In genomic region chr4:13534344-13535063, GRCh38 we compare ENCODE assay signal across 22 cellular contexts. TPM values are rescaled to one million over a fixed set of nuclear protein-coding genes. Genes with fewer than 3 reads are reported as not detected.
A peak's percentile ranks its signal among the peaks of the same experiment; 100 is the strongest.
DNase-seq lines count a peak whose midpoint lies in the region; ATAC-seq, FAIRE-seq and TF ChIP-seq lines count a peak whose summit lies in the region.
"Had no signal": no experiment of that assay in that cellular context is flagged by ENCODE, and none has a peak within 500 bp of the region (broad histone marks: within the 10 kb centered on the region; RNA-seq: fewer than 3 reads in every experiment).

No MANE protein-coding gene starts in this region.

- no peak overlapping the region for H2AFZ ChIP-seq in GM23338
- no peak overlapping the region for H2AFZ ChIP-seq in H1 (ENCODE audit: low read length)
- no peak overlapping the region for H2AFZ ChIP-seq in osteoblast (ENCODE audit: low read length)
- H2AFZ ChIP-seq: parathyroid adenoma, PC-9 had no signal

- H3K79me2 ChIP-seq in GM23338 (replicated peaks; ENCODE audit: insufficient read depth) (no peaks in the 10 kb centered on the region), H1 (ENCODE audit: control insufficient read depth in 1 of 2, insufficient read depth in 2 of 2, low read length in 2 of 2) (no peaks in the 10 kb centered on the region), osteoblast (ENCODE audit: insufficient read depth, low read length) (no peaks in the 10 kb centered on the region)
- H3K79me2 ChIP-seq: parathyroid adenoma had no signal

- peaks cover 4% of the 10 kb centered on the region for H3K23me2 ChIP-seq in H1 (ENCODE audit: low read depth, low read length)

- no peaks in the 10 kb centered on the region for H3K9me2 ChIP-seq in GM23338 (ENCODE audit: insufficient read depth)

- H2BK120ac ChIP-seq in H1 (replicated peaks; ENCODE audit: low read depth, low read length), result no peak overlapping the region

- H3K36me3 Mint-ChIP-seq in GM23338 (ENCODE audit: low read depth), result peaks cover 5% of the 10 kb centered on the region; the same call in 1 of the 3 replicates
- peaks cover 1% of the 10 kb centered on the region for H3K36me3 Mint-ChIP-seq in activated T-helper 1 cell treated with anti-CD3 and anti-CD28 coated beads, Interleukin-12 subunit alpha, Interleukin-12 subunit beta, Interleukin-2, Interleukin-4 antibody, amounts not matched to agents 30 ng/mL and 10 ng/mL and 1 ng/mL, durations not matched to agents 14 hours and 24 hours and 36 hours (ENCODE audit: low read depth)

- TF ChIP-seq EP300 in H1 (IDR thresholded peaks at IDR 0.05; ENCODE audit: borderline replicate concordance in 1 of 2, low read depth in 2 of 2, low read length in 2 of 2), result no peak

- ATAC-seq in GM23338, result no peak
- ATAC-seq: left colon, mucosa of descending colon had no signal

- H3K27ac ChIP-seq in GM23338 (ENCODE audit: low read depth) (no peak overlapping the region), H1 (ENCODE audit: low read depth, low read length) (no peak overlapping the region), osteoblast (ENCODE audit: low read depth, low read length) (no peak overlapping the region), breast epithelium (no peak overlapping the region)
- H3K27ac ChIP-seq: BLaER1 treated with 17β-estradiol and CSF1 and Interleukin-3, amounts not matched to agents 10 nM and 100 nM; parathyroid adenoma; PC-9; tibial artery had no signal

- peaks cover 71% of the 10 kb centered on the region for H3K4me1 Mint-ChIP-seq in GM23338
- peaks cover 8% of the 10 kb centered on the region for H3K4me1 Mint-ChIP-seq in activated T-helper 1 cell treated with anti-CD3 and anti-CD28 coated beads, Interleukin-12 subunit alpha, Interleukin-12 subunit beta, Interleukin-2, Interleukin-4 antibody, amounts not matched to agents 30 ng/mL and 10 ng/mL and 1 ng/mL, durations not matched to agents 14 hours and 24 hours and 36 hours (ENCODE audit: low read depth)

- CTCF ChIA-PET in H1 (lab: Charles Lee; ENCODE audit: partially characterized antibody), result interaction anchor here (0.6 to 5.8 kb wide), 10 partner anchors 8 to 508 kb away, joined by 3 to 35 read pairs (median 4); partner anchors contain the start of gene NKX3-2

- no peak overlapping the region for H3K23ac ChIP-seq in H1 (ENCODE audit: insufficient read length)

- intact Hi-C loops in breast epithelium (cut with DNase I; ENCODE audit: low total_unique reads), result no loop called here
- intact Hi-C loops in activated T-helper 1 cell treated with anti-CD3 and anti-CD28 coated beads, Interleukin-12 subunit alpha, Interleukin-12 subunit beta, Interleukin-2, Interleukin-4 antibody, amounts not matched to agents 30 ng/mL and 10 ng/mL and 1 ng/mL, durations not matched to agents 14 hours and 24 hours and 36 hours (cut with micrococcal nuclease), result no loop called here

- peaks cover 100% of the 10 kb centered on the region for H3K27me3 ChIP-seq in GM23338 (ENCODE audit: insufficient read depth)
- peaks cover 87 to 100% (median 98%) of the 10 kb centered on the region in 4 experiments for H3K27me3 ChIP-seq in H1 (replicated peaks in 1 of 4; ENCODE audit: control insufficient read depth in 3 of 4, extremely low read depth in 1 of 4, insufficient read depth in 3 of 4, low read length in 3 of 4)
- peaks cover 39% of the 10 kb centered on the region for H3K27me3 ChIP-seq in osteoblast (ENCODE audit: insufficient read depth, low read length)
- peaks cover 7 to 99% of the 10 kb centered on the region in 2 donors for H3K27me3 ChIP-seq in breast epithelium

- no peak overlapping the region for H3K56ac ChIP-seq in H1 (replicated peaks; ENCODE audit: insufficient read length, low read depth, low read length)

- peak overlapping the region; percentile 65; the same call in 1 of the 2 replicates for H2BK12ac ChIP-seq in H1 (ENCODE audit: low read depth, low read length)

- peak in 1 of 2 experiments; percentile 26; a peak in 2 of 4 replicates for TF ChIP-seq CTCF in GM23338 (conservative IDR thresholded peaks at IDR 0.05; ENCODE audit: low read depth in 2 of 2)
- peak in 1 of 3 experiments; percentile 5; a peak in 1 of 4 replicates for TF ChIP-seq CTCF in H1 (IDR thresholded peaks at IDR 0.05; ENCODE audit: control extremely low read depth in 1 of 3, insufficient read depth in 1 of 3, low read depth in 1 of 3, low read length in 3 of 3)
- TF ChIP-seq CTCF in osteoblast (IDR thresholded peaks at IDR 0.05; ENCODE audit: extremely low read depth, low read depth, low read length), result no peak
- no peak for TF ChIP-seq CTCF in breast epithelium (IDR thresholded peaks at IDR 0.05)

- no peak; a peak in 1 of 4 replicates for TF ChIP-seq RAD21 in H1 (IDR thresholded peaks at IDR 0.05 in 1 of 2, conservative IDR thresholded peaks at IDR 0.05 in 1 of 2; ENCODE audit: low read depth in 2 of 2, low read length in 2 of 2)

- TF ChIP-seq POLR2A in H1 (IDR thresholded peaks at IDR 0.05; ENCODE audit: control extremely low read depth in 1 of 2, low read depth in 2 of 2, low read length in 2 of 2) (no peak), breast epithelium (IDR thresholded peaks at IDR 0.05) (no peak)

- no peaks in the 10 kb centered on the region for H3K79me1 ChIP-seq in H1 (ENCODE audit: low read depth, low read length)

- H3K27ac Mint-ChIP-seq in GM23338, result no peak overlapping the region
- no peak overlapping the region for H3K27ac Mint-ChIP-seq in activated T-helper 1 cell treated with anti-CD3 and anti-CD28 coated beads, Interleukin-12 subunit alpha, Interleukin-12 subunit beta, Interleukin-2, Interleukin-4 antibody, amounts not matched to agents 30 ng/mL and 10 ng/mL and 1 ng/mL, durations not matched to agents 14 hours and 24 hours and 36 hours

- H3K4ac ChIP-seq in H1 (replicated peaks; ENCODE audit: insufficient read length, low read depth, low read length), result no peak overlapping the region

- peak; percentile 21 for DNase-seq in COLO668 (lab: John Stamatoyannopoulos, UW; ENCODE audit: unreplicated experiment)
- DNase-seq in GM23338 (ENCODE audit: low spot score), result peak; percentile 71
- peak in 1 of 2 experiments; percentile 62 for DNase-seq in H1 (ENCODE audit: low read depth in 1 of 2, low spot score in 2 of 2)
- DNase-seq in osteoblast (ENCODE audit: insufficient read length, low spot score, missing footprints), result peak; percentile 42
- DNase-seq in breast epithelium (ENCODE audit: low spot score in 2 of 2), result no peak
- DNase-seq in activated T-helper 1 cell treated with anti-CD3 and anti-CD28 coated beads, Interleukin-12 subunit alpha, Interleukin-12 subunit beta, Interleukin-2, Interleukin-4 antibody, amounts not matched to agents 30 ng/mL and 10 ng/mL and 1 ng/mL, durations not matched to agents 14 hours and 24 hours and 36 hours (ENCODE audit: low spot score), result no peak
- no peak for DNase-seq in NOMO-1 treated with DMSO at 0.1 percent for 48 hours (lab: John Stamatoyannopoulos, UW; ENCODE audit: unreplicated experiment)
- DNase-seq: activated CD4-positive, alpha-beta T cell treated with anti-CD3 and anti-CD28 coated beads, Interleukin-2, amount 50 U/mL, for 4 hours; amniotic stem cell; DMS153; hypothalamus; Karpas-422; left colon; mucosa of descending colon; NCI-H1105; NCI-H2171; NCI-H774; PC-9; small intestine; tibial artery had no signal

- H4K91ac ChIP-seq in H1 (replicated peaks; ENCODE audit: insufficient read length, low read length), result no peak overlapping the region

- no peak overlapping the region; the same call in 1 of the 2 replicates for H2AK5ac ChIP-seq in H1 (ENCODE audit: low read depth, low read length)

- H3K9ac ChIP-seq in H1 (replicated peaks in 1 of 4; ENCODE audit: extremely low read depth in 1 of 4, low read depth in 3 of 4, low read length in 3 of 4), result no peak overlapping the region
- H3K9ac ChIP-seq: BLaER1 treated with 17β-estradiol and CSF1 and Interleukin-3, amounts not matched to agents 10 nM and 100 nM; parathyroid adenoma had no signal

- peak overlapping the region; percentile 98; the same call in 1 of the 2 replicates for H2BK15ac ChIP-seq in H1 (ENCODE audit: low read length)

- no peak overlapping the region for H2BK5ac ChIP-seq in H1 (ENCODE audit: low read depth, low read length)

- H2BK20ac ChIP-seq in H1 (ENCODE audit: low read length), result no peak overlapping the region

- peak overlapping the region; percentile 76 for H3K4me2 ChIP-seq in GM23338
- peak overlapping the region; percentile 33 to 52; a peak in 3 of 4 replicates for H3K4me2 ChIP-seq in H1 (ENCODE audit: insufficient read depth in 1 of 2, low read depth in 2 of 2, low read length in 2 of 2)
- no peak overlapping the region for H3K4me2 ChIP-seq in osteoblast (ENCODE audit: insufficient read depth, low read length)
- H3K4me2 ChIP-seq: BLaER1 treated with 17β-estradiol and CSF1 and Interleukin-3, amounts not matched to agents 10 nM and 100 nM; PC-9 had no signal

- no peak overlapping the region for H3K14ac ChIP-seq in H1 (ENCODE audit: insufficient read length)

- no peak overlapping the region; the same call in 1 of the 2 replicates for H4K8ac ChIP-seq in H1 (ENCODE audit: extremely low read depth, insufficient read depth, low read length)

- H4K5ac ChIP-seq in H1 (ENCODE audit: insufficient read length, low read depth, low read length), result no peak overlapping the region

- peaks cover 0 to 3% of the 10 kb centered on the region in 2 experiments; a peak in 2 of 4 replicates for H3K9me3 ChIP-seq in H1 (ENCODE audit: insufficient read depth in 2 of 2, low read depth in 1 of 2, low read length in 1 of 2)
- H3K9me3 ChIP-seq in osteoblast (ENCODE audit: low read depth, low read length), result no peaks in the 10 kb centered on the region
- H3K9me3 ChIP-seq in breast epithelium, result peaks cover 0 to 17% of the 10 kb centered on the region in 2 donors
- H3K9me3 ChIP-seq: mucosa of descending colon, tibial artery had no signal

- H4K20me1 ChIP-seq in GM23338 (replicated peaks; ENCODE audit: insufficient read depth) (peaks cover 14% of the 10 kb centered on the region), H1 (replicated peaks in 1 of 2; ENCODE audit: control insufficient read depth in 1 of 2, insufficient read depth in 2 of 2, low read length in 2 of 2) (peaks cover 10 to 40% of the 10 kb centered on the region in 2 experiments), osteoblast (ENCODE audit: insufficient read depth, low read length) (no peaks in the 10 kb centered on the region)

- H3K27me3 Mint-ChIP-seq in GM23338 (ENCODE audit: insufficient read depth, low read depth, poor library complexity), result peaks cover 95% of the 10 kb centered on the region
- H3K27me3 Mint-ChIP-seq in activated T-helper 1 cell treated with anti-CD3 and anti-CD28 coated beads, Interleukin-12 subunit alpha, Interleukin-12 subunit beta, Interleukin-2, Interleukin-4 antibody, amounts not matched to agents 30 ng/mL and 10 ng/mL and 1 ng/mL, durations not matched to agents 14 hours and 24 hours and 36 hours (ENCODE audit: insufficient read depth), result peaks cover 86% of the 10 kb centered on the region

- peaks cover 6% of the 10 kb centered on the region; the same call in 2 of the 3 replicates for H3K9me3 Mint-ChIP-seq in GM23338
- H3K9me3 Mint-ChIP-seq in activated T-helper 1 cell treated with anti-CD3 and anti-CD28 coated beads, Interleukin-12 subunit alpha, Interleukin-12 subunit beta, Interleukin-2, Interleukin-4 antibody, amounts not matched to agents 30 ng/mL and 10 ng/mL and 1 ng/mL, durations not matched to agents 14 hours and 24 hours and 36 hours, result no peaks in the 10 kb centered on the region

- H3K4me3 ChIP-seq in GM23338 (peak overlapping the region; percentile 49), H1 (ENCODE audit: extremely low read depth in 1 of 4, insufficient read depth in 2 of 4, low read depth in 3 of 4, low read length in 4 of 4) (peak overlapping the region in 1 of 4 experiments; percentile 34; a peak in 2 of 8 replicates), osteoblast (ENCODE audit: insufficient read depth, low read length) (no peak overlapping the region), breast epithelium (no peak overlapping the region)
- H3K4me3 ChIP-seq: BLaER1 treated with 17β-estradiol and CSF1 and Interleukin-3, amounts not matched to agents 10 nM and 100 nM; mucosa of descending colon; PC-9; tibial artery had no signal

- peaks cover 68% of the 10 kb centered on the region for H3F3A ChIP-seq in GM23338 (replicated peaks; ENCODE audit: low read depth)

- POLR2A ChIA-PET in H1 (lab: Charles Lee; ENCODE audit: partially characterized antibody), result interaction anchor here (0.9 to 1.8 kb wide), 6 partner anchors 8 to 51 kb away, joined by 3 to 6 read pairs (median 3); partner anchors contain the start of gene NKX3-2

- H3K4me3 Mint-ChIP-seq in GM23338, result peak overlapping the region; percentile 34; the same call in 1 of the 3 replicates
- H3K4me3 Mint-ChIP-seq in activated T-helper 1 cell treated with anti-CD3 and anti-CD28 coated beads, Interleukin-12 subunit alpha, Interleukin-12 subunit beta, Interleukin-2, Interleukin-4 antibody, amounts not matched to agents 30 ng/mL and 10 ng/mL and 1 ng/mL, durations not matched to agents 14 hours and 24 hours and 36 hours, result no peak overlapping the region

- H3K36me3 ChIP-seq in GM23338 (ENCODE audit: insufficient read depth) (no peaks in the 10 kb centered on the region), H1 (ENCODE audit: control insufficient read depth in 2 of 4, insufficient read depth in 4 of 4, low read length in 3 of 4) (no peaks in the 10 kb centered on the region), osteoblast (ENCODE audit: insufficient read depth, low read length) (no peaks in the 10 kb centered on the region), breast epithelium (no peaks in the 10 kb centered on the region)
- H3K36me3 ChIP-seq: BLaER1 treated with 17β-estradiol and CSF1 and Interleukin-3, amounts not matched to agents 10 nM and 100 nM; tibial artery had no signal

- FAIRE-seq in H1 (lab: Jason Lieb, UNC), result no peak
- FAIRE-seq: small intestine had no signal

- peak overlapping the region; percentile 26; the same call in 1 of the 2 replicates for H3K18ac ChIP-seq in H1 (ENCODE audit: extremely low read depth, low read length)

- 4% methylated on average over 30 of the region's 32 CpGs; no CpG with 5 or more reads in 1 of the 2 experiments for WGBS in H1 (ENCODE audit: extremely low coverage in 1 of 2, insufficient coverage in 1 of 2, insufficient read length in 1 of 2, insufficient replicate concordance in 2 of 2, low coverage in 1 of 2, low lambda C conversion rate in 2 of 2, missing lambda C conversion rate in 1 of 2), 2 experiments

- H3K4me1 ChIP-seq in GM23338 (ENCODE audit: insufficient read depth) (peaks cover 91% of the 10 kb centered on the region), H1 (replicated peaks in 1 of 4; ENCODE audit: control insufficient read depth in 3 of 4, insufficient read depth in 4 of 4, low read length in 3 of 4) (peaks cover 12 to 40% (median 15%) of the 10 kb centered on the region in 4 experiments), osteoblast (ENCODE audit: insufficient read depth, low read length) (no peaks in the 10 kb centered on the region), breast epithelium (no peaks in the 10 kb centered on the region)
- H3K4me1 ChIP-seq: parathyroid adenoma had no signal

RNA-seq across cellular contexts. Expression of gene NKX3-2, which starts 9.8 kb away (rescaled TPM):
- total RNA-seq in GM23338 (2014; rRNA removed; shearing (Covaris generic)), result 0.14 TPM in 1 of 2 replicates, not detected in the other
- polyA plus RNA-seq in GM23338 (2016; fragmentation: Nextera tagmentation; extraction: Ambion mirVana) (not detected in 2 replicates), H1 (2011; rRNA removed) (0.03 TPM in 1 of 2 replicates, not detected in the other)
- total RNA-seq in H1 (2021; fragmentation: NEBNext Ultra II Directional; extraction: Animal tissue kit (Norgen Biotek cat#: 25700)), result 0.11 and 0.13 TPM in 2 replicates
- polyA plus RNA-seq in H1 (2011; cell fraction: cytosol; rRNA removed), result 0.03 TPM
- 0.06 TPM for polyA plus RNA-seq in H1 (2011; cell fraction: nucleus; rRNA removed)
- 0.07 TPM in 1 of 4 replicates, not detected in the others for polyA plus RNA-seq in H1 (2012, experiment 1 of 2)
- polyA plus RNA-seq in H1 (2012, experiment 2 of 2), result not detected
- 0.06 TPM for polyA plus RNA-seq in H1 (2013, experiment 1 of 2)
- 0.06 TPM for polyA plus RNA-seq in H1 (2013, experiment 2 of 2)
- polyA minus RNA-seq in H1 (2011; rRNA and poly(A)+ RNA removed), result not detected in 2 replicates
- not detected for polyA minus RNA-seq in H1 (2011; cell fraction: cytosol; rRNA and poly(A)+ RNA removed)
- not detected for polyA minus RNA-seq in H1 (2011; cell fraction: nucleus; rRNA and poly(A)+ RNA removed)
- total RNA-seq in osteoblast (0.72 and 1.2 TPM in 2 replicates), breast epithelium (under 1 TPM in 1 of 3 donors, not detected in 2; under 0.01 TPM)
- total RNA-seq in activated T-helper 1 cell treated with anti-CD3 and anti-CD28 coated beads, Interleukin-12 subunit alpha, Interleukin-12 subunit beta, Interleukin-2, Interleukin-4 antibody, amounts not matched to agents 30 ng/mL and 10 ng/mL and 1 ng/mL, durations not matched to agents 14 hours and 24 hours and 36 hours, result not detected in 2 replicates
- total RNA-seq: PC-9 had no signal

RNA-seq across cellular contexts. Expression of gene RAB28, which starts 50.4 kb away (rescaled TPM):
- total RNA-seq in GM23338 (2014; rRNA removed; shearing (Covaris generic)), result 23.9 and 35.9 TPM in 2 replicates
- polyA plus RNA-seq in GM23338 (2016; fragmentation: Nextera tagmentation; extraction: Ambion mirVana), result 13.8 and 15.3 TPM in 2 replicates
- total RNA-seq in H1 (2021; fragmentation: NEBNext Ultra II Directional; extraction: Animal tissue kit (Norgen Biotek cat#: 25700)), result 18.7 and 20.8 TPM in 2 replicates
- 10.5 and 16.0 TPM in 2 replicates for polyA plus RNA-seq in H1 (2011; rRNA removed)
- 18.4 TPM for polyA plus RNA-seq in H1 (2011; cell fraction: cytosol; rRNA removed)
- 8.2 TPM for polyA plus RNA-seq in H1 (2011; cell fraction: nucleus; rRNA removed)
- 11.5 to 18.1 TPM (median 12.6 TPM) in 4 replicates for polyA plus RNA-seq in H1 (2012, experiment 1 of 2)
- 3.0 TPM for polyA plus RNA-seq in H1 (2012, experiment 2 of 2)
- polyA plus RNA-seq in H1 (2013, experiment 1 of 2), result 13.7 TPM
- 13.7 TPM for polyA plus RNA-seq in H1 (2013, experiment 2 of 2)
- 8.5 and 10.3 TPM in 2 replicates for polyA minus RNA-seq in H1 (2011; rRNA and poly(A)+ RNA removed)
- polyA minus RNA-seq in H1 (2011; cell fraction: cytosol; rRNA and poly(A)+ RNA removed), result 7.0 TPM
- polyA minus RNA-seq in H1 (2011; cell fraction: nucleus; rRNA and poly(A)+ RNA removed), result 23.5 TPM
- 12.3 and 13.3 TPM in 2 replicates for total RNA-seq in osteoblast
- 10 to 100 TPM; 21.9 to 27.8 (median 24.3) TPM for total RNA-seq in breast epithelium
- 19.3 and 22.2 TPM in 2 replicates for total RNA-seq in activated T-helper 1 cell treated with anti-CD3 and anti-CD28 coated beads, Interleukin-12 subunit alpha, Interleukin-12 subunit beta, Interleukin-2, Interleukin-4 antibody, amounts not matched to agents 30 ng/mL and 10 ng/mL and 1 ng/mL, durations not matched to agents 14 hours and 24 hours and 36 hours

Comparison
In these comparisons a context has a peak if more than half of its experiments do, and no peak if none do; other contexts are left out.
1. DNase-seq: peak in COLO668 (single experiment), GM23338 (single experiment) and osteoblast (single experiment); none in breast epithelium (0 of 2), activated T-helper 1 cell treated with anti-CD3 and anti-CD28 coated beads, Interleukin-12 subunit alpha, Interleukin-12 subunit beta, Interleukin-2, Interleukin-4 antibody, amounts not matched to agents 30 ng/mL and 10 ng/mL and 1 ng/mL, durations not matched to agents 14 hours and 24 hours and 36 hours (single experiment) and NOMO-1 treated with DMSO at 0.1 percent for 48 hours (single experiment).